8 cellular contexts compared by ENCODE assay signal in genomic region chr5:159965031-159965837, GRCh38. TPM values are rescaled to one million over a fixed set of nuclear protein-coding genes. Genes with fewer than 3 reads are reported as not detected.
A peak's percentile ranks its signal among the peaks of the same experiment; 100 is the strongest.
DNase-seq lines count a peak whose midpoint lies in the region; ATAC-seq and TF ChIP-seq lines count a peak whose summit lies in the region.

No MANE protein-coding gene starts in this region.

- TF ChIP-seq RAD21 in Ishikawa (IDR thresholded peaks at IDR 0.05; ENCODE audit: low read depth): peak; percentile 56

- DNase-seq in G401 (ENCODE audit: low spot score) (peak; percentile 42), fibroblast of the conjunctiva (ENCODE audit: low read depth) (peak; percentile 43), omental fat pad (ENCODE audit: low spot score) (no peak)
- DNase-seq in activated CD4-positive, alpha-beta memory T cell treated with anti-CD3 and anti-CD28 coated beads for 36 hours: peak; percentile 50
- DNase-seq in T-helper 2 cell treated with Interferon-gamma antibody and Interleukin-4, amounts not matched to agents 5 μg/mL and 100 μg/mL, for 36 hours (ENCODE audit: low spot score): no peak

- ATAC-seq in omental fat pad (ENCODE audit: low FRiP score) (peak; percentile 60), HG03342 (IDR thresholded peaks at IDR 0.05; ENCODE audit: unreplicated experiment) (no peak), HG03460 (IDR thresholded peaks at IDR 0.05; ENCODE audit: unreplicated experiment) (no peak)

- intact Hi-C loops in activated CD4-positive, alpha-beta memory T cell treated with anti-CD3 and anti-CD28 coated beads for 36 hours (cut with micrococcal nuclease): loop anchor here (1.0 kb wide), 1 partner anchor 521 kb away; no protein-coding TSS in a partner anchor

- H3K27ac Mint-ChIP-seq in activated CD4-positive, alpha-beta memory T cell treated with anti-CD3 and anti-CD28 coated beads for 36 hours: no peak overlapping the region
- no peak overlapping the region for H3K27ac Mint-ChIP-seq in T-helper 2 cell treated with Interferon-gamma antibody and Interleukin-4, amounts not matched to agents 5 μg/mL and 100 μg/mL, for 36 hours

- H3K27me3 Mint-ChIP-seq in activated CD4-positive, alpha-beta memory T cell treated with anti-CD3 and anti-CD28 coated beads for 36 hours: peaks cover 34% of the 10 kb centered on the region
- peaks cover 27% of the 10 kb centered on the region for H3K27me3 Mint-ChIP-seq in T-helper 2 cell treated with Interferon-gamma antibody and Interleukin-4, amounts not matched to agents 5 μg/mL and 100 μg/mL, for 36 hours (ENCODE audit: low read depth)

- H3K9me3 Mint-ChIP-seq in activated CD4-positive, alpha-beta memory T cell treated with anti-CD3 and anti-CD28 coated beads for 36 hours: no peaks in the 10 kb centered on the region
- H3K9me3 Mint-ChIP-seq in T-helper 2 cell treated with Interferon-gamma antibody and Interleukin-4, amounts not matched to agents 5 μg/mL and 100 μg/mL, for 36 hours: no peaks in the 10 kb centered on the region

- CTCF ChIA-PET in activated CD4-positive, alpha-beta memory T cell treated with anti-CD3 and anti-CD28 coated beads for 36 hours (lab: Charles Lee): interaction anchor here (0.6 to 0.7 kb wide), 2 partner anchors 12 to 35 kb away, joined by 3 to 4 read pairs; no protein-coding TSS in a partner anchor

- POLR2A ChIA-PET in activated CD4-positive, alpha-beta memory T cell treated with anti-CD3 and anti-CD28 coated beads for 36 hours (lab: Charles Lee): no interaction called here

- TF ChIP-seq CTCF in omental fat pad (IDR thresholded peaks at IDR 0.05): no peak

- H3K36me3 Mint-ChIP-seq in activated CD4-positive, alpha-beta memory T cell treated with anti-CD3 and anti-CD28 coated beads for 36 hours: no peaks in the 10 kb centered on the region
- no peaks in the 10 kb centered on the region for H3K36me3 Mint-ChIP-seq in T-helper 2 cell treated with Interferon-gamma antibody and Interleukin-4, amounts not matched to agents 5 μg/mL and 100 μg/mL, for 36 hours (ENCODE audit: low read depth)

- no peak overlapping the region for H3K4me3 Mint-ChIP-seq in activated CD4-positive, alpha-beta memory T cell treated with anti-CD3 and anti-CD28 coated beads for 36 hours
- no peak overlapping the region for H3K4me3 Mint-ChIP-seq in T-helper 2 cell treated with Interferon-gamma antibody and Interleukin-4, amounts not matched to agents 5 μg/mL and 100 μg/mL, for 36 hours

- in situ Hi-C loops in G401 (cut with HindIII; ENCODE audit: low sequenced_read_pairs): no loop called here

- no peaks in the 10 kb centered on the region for H3K4me1 Mint-ChIP-seq in activated CD4-positive, alpha-beta memory T cell treated with anti-CD3 and anti-CD28 coated beads for 36 hours (ENCODE audit: low read depth)
- peaks cover 2% of the 10 kb centered on the region for H3K4me1 Mint-ChIP-seq in T-helper 2 cell treated with Interferon-gamma antibody and Interleukin-4, amounts not matched to agents 5 μg/mL and 100 μg/mL, for 36 hours (ENCODE audit: low read depth)

- TF ChIP-seq EP300 in Ishikawa (IDR thresholded peaks at IDR 0.05; ENCODE audit: borderline replicate concordance): no peak

TF ChIP-seq in Ishikawa, 13 proteins besides CTCF, POLR2A, EP300 and RAD21:
- TF ChIP-seq CREB1 (IDR thresholded peaks at IDR 0.05; ENCODE audit: low read depth) (no peak), CEBPB (IDR thresholded peaks at IDR 0.05) (no peak), TCF12 (IDR thresholded peaks at IDR 0.05; ENCODE audit: low read depth) (no peak), FOXM1 (IDR thresholded peaks at IDR 0.05; ENCODE audit: borderline replicate concordance, low read depth) (no peak), EGR1 (IDR thresholded peaks at IDR 0.05) (no peak), ZBTB7A (IDR thresholded peaks at IDR 0.05; ENCODE audit: low read depth) (no peak), TAF1 (IDR thresholded peaks at IDR 0.05; ENCODE audit: low read depth) (no peak), NFIC (IDR thresholded peaks at IDR 0.05) (no peak)
- TF ChIP-seq, protein P1, sequence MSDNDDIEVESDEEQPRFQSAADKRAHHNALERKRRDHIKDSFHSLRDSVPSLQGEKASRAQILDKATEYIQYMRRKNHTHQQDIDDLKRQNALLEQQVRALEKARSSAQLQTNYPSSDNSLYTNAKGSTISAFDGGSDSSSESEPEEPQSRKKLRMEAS (IDR thresholded peaks at IDR 0.05): no peak

RNA-seq across cellular contexts. Expression of gene TTC1, which starts 43.7 kb away (rescaled TPM):
- 35.6 and 47.2 TPM in 2 replicates for total RNA-seq in G401 (2014; rRNA removed; shearing (Covaris generic))
- 10 to 100 TPM; 53.6 to 54.3 TPM for total RNA-seq in activated CD4-positive, alpha-beta memory T cell treated with anti-CD3 and anti-CD28 coated beads for 36 hours
- 10 to 100 TPM; 27.3 to 36.4 (median 27.8) TPM for total RNA-seq in omental fat pad

RNA-seq across cellular contexts. Expression of gene ADRA1B, which starts 49.0 kb away (rescaled TPM):
- total RNA-seq in G401 (2014; rRNA removed; shearing (Covaris generic)): 41.4 and 46.5 TPM in 2 replicates
- not detected for total RNA-seq in activated CD4-positive, alpha-beta memory T cell treated with anti-CD3 and anti-CD28 coated beads for 36 hours
- total RNA-seq in omental fat pad: 10 to 100 TPM in 1 of 4 donors, 1 to 10 TPM in 3; 1.6 to 13.1 (median 7.5) TPM

Comparison
In these comparisons a context has a peak if more than half of its experiments do, and no peak if none do; other contexts are left out.
1. DNase-seq: peak in G401 (single experiment), activated CD4-positive, alpha-beta memory T cell treated with anti-CD3 and anti-CD28 coated beads for 36 hours (single experiment) and fibroblast of the conjunctiva (single experiment); none in omental fat pad (single experiment) and T-helper 2 cell treated with Interferon-gamma antibody and Interleukin-4, amounts not matched to agents 5 μg/mL and 100 μg/mL, for 36 hours (single experiment).